In genomic region chr12:79934309-79935020, GRCh38 we compare ENCODE assay signal across 8 cellular contexts. TPM values are rescaled to one million over a fixed set of nuclear protein-coding genes. Genes with fewer than 3 reads are reported as not detected.
DNase-seq lines count a peak whose midpoint lies in the region; ATAC-seq and TF ChIP-seq lines count a peak whose summit lies in the region.

No MANE protein-coding gene starts in this region.

- no peaks in the 10 kb centered on the region for H3K9me2 ChIP-seq in Karpas-422 (replicated peaks; ENCODE audit: insufficient read depth, low read length)

- peaks cover 31% of the 10 kb centered on the region for H3K4me1 ChIP-seq in Karpas-422 (ENCODE audit: low read length)
- H3K4me1 ChIP-seq in duodenal mucosa (ENCODE audit: control insufficient read depth in 1 of 2, insufficient read depth in 2 of 2, low read length in 2 of 2), result peaks cover 12 to 18% of the 10 kb centered on the region in 2 donors
- H3K4me1 ChIP-seq in lung (ENCODE audit: control insufficient read depth in 2 of 2, insufficient read depth in 2 of 2, low read length in 2 of 2), result peaks cover 0 to 2% of the 10 kb centered on the region in 2 donors

- peak; percentile 24 for ATAC-seq in GM21717 (IDR thresholded peaks at IDR 0.05; ENCODE audit: unreplicated experiment)
- peak; percentile 25 for ATAC-seq in WTC11
- ATAC-seq in lung (ENCODE audit: insufficient read depth, low FRiP score), result no peak

- POLR2A ChIA-PET in WTC11 (lab: Charles Lee), result interaction anchor here (0.5 to 2.3 kb wide), 4 partner anchors 22 to 423 kb away, joined by 3 to 9 read pairs (median 4); no protein-coding TSS in a partner anchor

- H3K9ac ChIP-seq in Karpas-422 (ENCODE audit: low read length), result peak overlapping the region; percentile 96
- H3K9ac ChIP-seq in duodenal mucosa (ENCODE audit: low read depth in 1 of 2, low read length in 2 of 2), result peak overlapping the region; percentile 98 to 99

- no peaks in the 10 kb centered on the region for H3K36me3 ChIP-seq in Karpas-422 (ENCODE audit: insufficient read depth, low read length)
- no peaks in the 10 kb centered on the region for H3K36me3 ChIP-seq in duodenal mucosa (ENCODE audit: control insufficient read depth in 1 of 2, insufficient read depth in 2 of 2, low read length in 2 of 2)
- no peaks in the 10 kb centered on the region for H3K36me3 ChIP-seq in lung (ENCODE audit: control insufficient read depth in 2 of 2, insufficient read depth in 2 of 2, low read length in 2 of 2)

- TF ChIP-seq CTCF in WTC11 (IDR thresholded peaks at IDR 0.05) (no peak), lung (IDR thresholded peaks at IDR 0.05; ENCODE audit: control extremely low read depth, extremely low read depth) (no peak)

- no peaks in the 10 kb centered on the region for H3K27me3 ChIP-seq in Karpas-422 (ENCODE audit: low read length)
- H3K27me3 ChIP-seq in duodenal mucosa (ENCODE audit: control insufficient read depth in 1 of 2, insufficient read depth in 2 of 2, low read length in 2 of 2), result no peaks in the 10 kb centered on the region
- H3K27me3 ChIP-seq in lung (ENCODE audit: control insufficient read depth, insufficient read depth), result no peaks in the 10 kb centered on the region

- H4K20me1 ChIP-seq in Karpas-422 (ENCODE audit: insufficient read depth, low read depth, low read length), result peaks cover 17% of the 10 kb centered on the region; the same call in 1 of the 2 replicates

- 0% methylated on average over 50 to 51 of the region's 52 CpGs for WGBS in lung, 2 donors

- H3K4me3 Mint-ChIP-seq in WTC11, result peak overlapping the region; percentile 92

- H3K9me3 ChIP-seq in Karpas-422 (ENCODE audit: low read length) (no peaks in the 10 kb centered on the region), duodenal mucosa (ENCODE audit: control insufficient read depth in 1 of 2, low read length in 2 of 2) (no peaks in the 10 kb centered on the region), lung (ENCODE audit: control insufficient read depth in 2 of 2, insufficient read depth in 1 of 2, low read length in 1 of 2) (no peaks in the 10 kb centered on the region)

- H3K4me3 ChIP-seq in Karpas-422 (ENCODE audit: low read length), result peak overlapping the region; percentile 91
- H3K4me3 ChIP-seq in duodenal mucosa (ENCODE audit: low read depth in 1 of 2, low read length in 2 of 2), result peak overlapping the region; percentile 98 to 99
- peak overlapping the region; percentile 98 for H3K4me3 ChIP-seq in lung

- H3K79me2 ChIP-seq in Karpas-422 (ENCODE audit: low read length), result peaks cover 59% of the 10 kb centered on the region

- DNase-seq in ELR (ENCODE audit: low read depth) (peak; percentile 68), Karpas-422 (peak; percentile 74), WTC11 (ENCODE audit: low spot score) (peak; percentile 72), lung (ENCODE audit: low spot score) (peak; percentile 51), NCI-H1694 treated with DMSO at 0.1 percent for 48 hours (lab: John Stamatoyannopoulos, UW) (no peak)
- peak; percentile 28 for DNase-seq in stimulated activated CD8-positive, alpha-beta memory T cell treated with anti-CD3 and anti-CD28 coated beads, Interleukin-12 subunit alpha, Interleukin-12 subunit beta, amount 100 ng/mL, for 4 hours (ENCODE audit: low read depth)

- peak overlapping the region; percentile 87 for H3K4me2 ChIP-seq in Karpas-422 (ENCODE audit: low read depth, low read length, poor library complexity, severe bottlenecking)

- H3K27ac ChIP-seq in Karpas-422 (ENCODE audit: low read length), result peak overlapping the region; percentile 72
- peak overlapping the region; percentile 96 for H3K27ac ChIP-seq in duodenal mucosa (ENCODE audit: low read depth, low read length)
- H3K27ac ChIP-seq in lung (ENCODE audit: low read depth in 1 of 2, low read length in 1 of 2), result peak overlapping the region; percentile 98 to 99

- peak overlapping the region; percentile 54; the same call in 1 of the 2 replicates for H2AFZ ChIP-seq in Karpas-422 (ENCODE audit: low read length)

- H3K27ac Mint-ChIP-seq in WTC11, result peak overlapping the region; percentile 97

- CTCF ChIA-PET in WTC11 (lab: Charles Lee), result interaction anchor here (0.9 to 1.5 kb wide), 2 partner anchors 48 to 256 kb away, joined by 3 to 6 read pairs; no protein-coding TSS in a partner anchor

- no peaks in the 10 kb centered on the region for H3K36me3 Mint-ChIP-seq in WTC11

- H3K9me3 Mint-ChIP-seq in WTC11, result no peaks in the 10 kb centered on the region

- H3K4me1 Mint-ChIP-seq in WTC11, result peaks cover 28% of the 10 kb centered on the region

- no peaks in the 10 kb centered on the region for H3K27me3 Mint-ChIP-seq in WTC11 (ENCODE audit: low read depth)

TF ChIP-seq in WTC11, 78 proteins besides CTCF, POLR2A, EP300 and RAD21 (continues in another document):
- TF ChIP-seq ETV6 (CRISPR knock-in tag; IDR thresholded peaks at IDR 0.05) (no peak), ZNF232 (CRISPR knock-in tag; IDR thresholded peaks at IDR 0.05) (peak; percentile 62), FOXP1 (CRISPR knock-in tag; IDR thresholded peaks at IDR 0.05; ENCODE audit: borderline replicate concordance) (no peak), FOXJ3 (CRISPR knock-in tag; IDR thresholded peaks at IDR 0.05; ENCODE audit: borderline replicate concordance) (no peak), ELF4 (CRISPR knock-in tag; IDR thresholded peaks at IDR 0.05; ENCODE audit: low read depth) (no peak), HMGXB4 (CRISPR knock-in tag; IDR thresholded peaks at IDR 0.05) (peak; percentile 81; the same call in 1 of the 2 replicates), ZBTB21 (CRISPR knock-in tag; IDR thresholded peaks at IDR 0.05; ENCODE audit: borderline replicate concordance) (no peak), JUN (CRISPR knock-in tag; IDR thresholded peaks at IDR 0.05) (no peak), ARID4B (CRISPR knock-in tag; IDR thresholded peaks at IDR 0.05; ENCODE audit: borderline replicate concordance) (no peak; the same call in 1 of the 2 replicates), KAT7 (CRISPR knock-in tag; IDR thresholded peaks at IDR 0.05; ENCODE audit: borderline replicate concordance) (0 out of 2 replicates have a peak, but pooled peaks have one; percentile 85), CREM (CRISPR knock-in tag; IDR thresholded peaks at IDR 0.05) (peak; percentile 57; the same call in 1 of the 2 replicates)
- TF ChIP-seq, protein P1, sequence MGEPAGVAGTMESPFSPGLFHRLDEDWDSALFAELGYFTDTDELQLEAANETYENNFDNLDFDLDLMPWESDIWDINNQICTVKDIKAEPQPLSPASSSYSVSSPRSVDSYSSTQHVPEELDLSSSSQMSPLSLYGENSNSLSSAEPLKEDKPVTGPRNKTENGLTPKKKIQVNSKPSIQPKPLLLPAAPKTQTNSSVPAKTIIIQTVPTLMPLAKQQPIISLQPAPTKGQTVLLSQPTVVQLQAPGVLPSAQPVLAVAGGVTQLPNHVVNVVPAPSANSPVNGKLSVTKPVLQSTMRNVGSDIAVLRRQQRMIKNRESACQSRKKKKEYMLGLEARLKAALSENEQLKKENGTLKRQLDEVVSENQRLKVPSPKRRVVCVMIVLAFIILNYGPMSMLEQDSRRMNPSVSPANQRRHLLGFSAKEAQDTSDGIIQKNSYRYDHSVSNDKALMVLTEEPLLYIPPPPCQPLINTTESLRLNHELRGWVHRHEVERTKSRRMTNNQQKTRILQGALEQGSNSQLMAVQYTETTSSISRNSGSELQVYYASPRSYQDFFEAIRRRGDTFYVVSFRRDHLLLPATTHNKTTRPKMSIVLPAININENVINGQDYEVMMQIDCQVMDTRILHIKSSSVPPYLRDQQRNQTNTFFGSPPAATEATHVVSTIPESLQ (CRISPR knock-in tag; IDR thresholded peaks at IDR 0.05), result no peak

RNA-seq across cellular contexts. Expression of gene PPP1R12A, which starts 0.4 kb away (rescaled TPM):
- 84.9 and 95.1 TPM in 2 replicates for total RNA-seq in Karpas-422 (2014; rRNA removed; shearing (Covaris generic); ENCODE audit: low replicate concordance)
- total RNA-seq in WTC11 (2021), result 74.2 to 83.8 TPM (median 77.0 TPM) in 3 replicates
- 100 to 1,000 TPM in 1 of 2 donors, 10 to 100 TPM in 1; 52.5 to 250 TPM for total RNA-seq in lung
- polyA plus RNA-seq in lung, result 10 to 100 TPM; 13.2 to 24.0 TPM
